1 cellular context compared by ENCODE assay signal in genomic region chr1:20600156-20600555, GRCh38.
TF ChIP-seq lines count a peak whose summit lies in the region.

No MANE protein-coding gene starts in this region.

TF ChIP-seq in GM23338, 12 proteins besides CTCF, POLR2A, EP300 and RAD21 (continued from another document):
- TF ChIP-seq ZNF462 (CRISPR knock-in tag; IDR thresholded peaks at IDR 0.05) (no peak), EZH2 (IDR thresholded peaks at IDR 0.05; ENCODE audit: low read depth, unreplicated experiment) (no peak), STAT1 (IDR thresholded peaks at IDR 0.05; ENCODE audit: unreplicated experiment) (no peak), ZNF331 (CRISPR knock-in tag; IDR thresholded peaks at IDR 0.05; ENCODE audit: low read depth) (no peak), CREB1 (CRISPR knock-in tag; IDR thresholded peaks at IDR 0.05; ENCODE audit: low read depth) (no peak), ZNF114 (CRISPR knock-in tag; IDR thresholded peaks at IDR 0.05) (no peak), JUNB (IDR thresholded peaks at IDR 0.05; ENCODE audit: unreplicated experiment) (no peak), ETS1 (IDR thresholded peaks at IDR 0.05) (no peak), EZH2phosphoT487 (IDR thresholded peaks at IDR 0.05; ENCODE audit: unreplicated experiment) (no peak)
- TF ChIP-seq, protein P1, sequence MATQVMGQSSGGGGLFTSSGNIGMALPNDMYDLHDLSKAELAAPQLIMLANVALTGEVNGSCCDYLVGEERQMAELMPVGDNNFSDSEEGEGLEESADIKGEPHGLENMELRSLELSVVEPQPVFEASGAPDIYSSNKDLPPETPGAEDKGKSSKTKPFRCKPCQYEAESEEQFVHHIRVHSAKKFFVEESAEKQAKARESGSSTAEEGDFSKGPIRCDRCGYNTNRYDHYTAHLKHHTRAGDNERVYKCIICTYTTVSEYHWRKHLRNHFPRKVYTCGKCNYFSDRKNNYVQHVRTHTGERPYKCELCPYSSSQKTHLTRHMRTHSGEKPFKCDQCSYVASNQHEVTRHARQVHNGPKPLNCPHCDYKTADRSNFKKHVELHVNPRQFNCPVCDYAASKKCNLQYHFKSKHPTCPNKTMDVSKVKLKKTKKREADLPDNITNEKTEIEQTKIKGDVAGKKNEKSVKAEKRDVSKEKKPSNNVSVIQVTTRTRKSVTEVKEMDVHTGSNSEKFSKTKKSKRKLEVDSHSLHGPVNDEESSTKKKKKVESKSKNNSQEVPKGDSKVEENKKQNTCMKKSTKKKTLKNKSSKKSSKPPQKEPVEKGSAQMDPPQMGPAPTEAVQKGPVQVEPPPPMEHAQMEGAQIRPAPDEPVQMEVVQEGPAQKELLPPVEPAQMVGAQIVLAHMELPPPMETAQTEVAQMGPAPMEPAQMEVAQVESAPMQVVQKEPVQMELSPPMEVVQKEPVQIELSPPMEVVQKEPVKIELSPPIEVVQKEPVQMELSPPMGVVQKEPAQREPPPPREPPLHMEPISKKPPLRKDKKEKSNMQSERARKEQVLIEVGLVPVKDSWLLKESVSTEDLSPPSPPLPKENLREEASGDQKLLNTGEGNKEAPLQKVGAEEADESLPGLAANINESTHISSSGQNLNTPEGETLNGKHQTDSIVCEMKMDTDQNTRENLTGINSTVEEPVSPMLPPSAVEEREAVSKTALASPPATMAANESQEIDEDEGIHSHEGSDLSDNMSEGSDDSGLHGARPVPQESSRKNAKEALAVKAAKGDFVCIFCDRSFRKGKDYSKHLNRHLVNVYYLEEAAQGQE (IDR thresholded peaks at IDR 0.05; ENCODE audit: unreplicated experiment): no peak
